Comparison of ENCODE assay signal across 1 cellular context in the genomic region with DNA sequence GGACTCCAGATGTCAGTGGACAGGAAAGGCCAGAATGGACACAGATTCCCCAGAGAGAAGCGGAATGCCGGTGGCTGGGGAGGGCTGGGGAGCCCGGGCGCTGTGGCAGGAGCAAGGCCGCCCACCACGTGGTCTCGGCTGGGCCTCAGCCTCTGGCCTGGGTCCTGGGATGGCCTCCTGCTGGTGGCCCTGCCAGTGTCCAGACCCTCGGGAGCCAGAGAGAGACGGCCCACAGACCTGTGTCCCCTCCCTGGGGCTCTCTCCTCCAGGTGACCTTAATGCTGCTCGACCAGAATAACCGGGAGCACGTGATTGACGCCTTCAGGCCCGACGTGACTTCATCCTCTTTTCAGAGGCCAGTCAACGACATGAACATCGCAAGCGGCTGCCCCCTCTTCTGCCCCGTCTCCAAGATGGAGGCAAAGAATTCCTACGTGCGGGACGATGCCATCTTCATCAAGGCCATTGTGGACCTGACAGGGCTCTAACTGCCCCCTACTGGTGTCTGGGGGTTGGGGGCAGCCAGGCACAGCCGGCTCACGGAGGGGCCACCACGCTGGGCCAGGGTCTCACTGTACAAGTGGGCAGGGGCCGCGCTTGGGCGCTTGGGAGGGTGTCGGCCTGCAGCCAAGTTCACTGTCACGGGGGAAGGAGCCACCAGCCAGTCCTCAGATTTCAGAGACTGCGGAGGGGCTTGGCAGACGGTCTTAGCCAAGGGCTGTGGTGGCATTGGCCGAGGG.
TF ChIP-seq lines count a peak whose summit lies in the region.

No MANE protein-coding gene starts in this region.

TF ChIP-seq in GM12878, 131 proteins besides CTCF, POLR2A, EP300 and RAD21:
- TF ChIP-seq CHD4 (IDR thresholded peaks at IDR 0.05), result no peak
- TF ChIP-seq, protein P1, sequence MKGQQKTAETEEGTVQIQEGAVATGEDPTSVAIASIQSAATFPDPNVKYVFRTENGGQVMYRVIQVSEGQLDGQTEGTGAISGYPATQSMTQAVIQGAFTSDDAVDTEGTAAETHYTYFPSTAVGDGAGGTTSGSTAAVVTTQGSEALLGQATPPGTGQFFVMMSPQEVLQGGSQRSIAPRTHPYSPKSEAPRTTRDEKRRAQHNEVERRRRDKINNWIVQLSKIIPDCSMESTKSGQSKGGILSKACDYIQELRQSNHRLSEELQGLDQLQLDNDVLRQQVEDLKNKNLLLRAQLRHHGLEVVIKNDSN (IDR thresholded peaks at IDR 0.05; ENCODE audit: borderline replicate concordance, extremely low read length, insufficient read depth, low read depth, low read length), result no peak
- TF ChIP-seq MEF2B (IDR thresholded peaks at IDR 0.05; ENCODE audit: partially characterized antibody, poor library complexity, severe bottlenecking), result no peak
- TF ChIP-seq, protein P2, sequence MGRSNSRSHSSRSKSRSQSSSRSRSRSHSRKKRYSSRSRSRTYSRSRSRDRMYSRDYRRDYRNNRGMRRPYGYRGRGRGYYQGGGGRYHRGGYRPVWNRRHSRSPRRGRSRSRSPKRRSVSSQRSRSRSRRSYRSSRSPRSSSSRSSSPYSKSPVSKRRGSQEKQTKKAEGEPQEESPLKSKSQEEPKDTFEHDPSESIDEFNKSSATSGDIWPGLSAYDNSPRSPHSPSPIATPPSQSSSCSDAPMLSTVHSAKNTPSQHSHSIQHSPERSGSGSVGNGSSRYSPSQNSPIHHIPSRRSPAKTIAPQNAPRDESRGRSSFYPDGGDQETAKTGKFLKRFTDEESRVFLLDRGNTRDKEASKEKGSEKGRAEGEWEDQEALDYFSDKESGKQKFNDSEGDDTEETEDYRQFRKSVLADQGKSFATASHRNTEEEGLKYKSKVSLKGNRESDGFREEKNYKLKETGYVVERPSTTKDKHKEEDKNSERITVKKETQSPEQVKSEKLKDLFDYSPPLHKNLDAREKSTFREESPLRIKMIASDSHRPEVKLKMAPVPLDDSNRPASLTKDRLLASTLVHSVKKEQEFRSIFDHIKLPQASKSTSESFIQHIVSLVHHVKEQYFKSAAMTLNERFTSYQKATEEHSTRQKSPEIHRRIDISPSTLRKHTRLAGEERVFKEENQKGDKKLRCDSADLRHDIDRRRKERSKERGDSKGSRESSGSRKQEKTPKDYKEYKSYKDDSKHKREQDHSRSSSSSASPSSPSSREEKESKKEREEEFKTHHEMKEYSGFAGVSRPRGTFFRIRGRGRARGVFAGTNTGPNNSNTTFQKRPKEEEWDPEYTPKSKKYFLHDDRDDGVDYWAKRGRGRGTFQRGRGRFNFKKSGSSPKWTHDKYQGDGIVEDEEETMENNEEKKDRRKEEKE (IDR thresholded peaks at IDR 0.05), result no peak
- TF ChIP-seq RCOR1 (conservative IDR thresholded peaks at IDR 0.05; ENCODE audit: low read depth, low read length), result no peak
- TF ChIP-seq ATF3 (IDR thresholded peaks at IDR 0.05; ENCODE audit: borderline replicate concordance, extremely low read depth, low read depth, low read length), result no peak
- TF ChIP-seq LARP7 (IDR thresholded peaks at IDR 0.05), result no peak
- no peak for TF ChIP-seq NRF1 (conservative IDR thresholded peaks at IDR 0.05; ENCODE audit: low read depth, low read length)
- TF ChIP-seq, protein P3, sequence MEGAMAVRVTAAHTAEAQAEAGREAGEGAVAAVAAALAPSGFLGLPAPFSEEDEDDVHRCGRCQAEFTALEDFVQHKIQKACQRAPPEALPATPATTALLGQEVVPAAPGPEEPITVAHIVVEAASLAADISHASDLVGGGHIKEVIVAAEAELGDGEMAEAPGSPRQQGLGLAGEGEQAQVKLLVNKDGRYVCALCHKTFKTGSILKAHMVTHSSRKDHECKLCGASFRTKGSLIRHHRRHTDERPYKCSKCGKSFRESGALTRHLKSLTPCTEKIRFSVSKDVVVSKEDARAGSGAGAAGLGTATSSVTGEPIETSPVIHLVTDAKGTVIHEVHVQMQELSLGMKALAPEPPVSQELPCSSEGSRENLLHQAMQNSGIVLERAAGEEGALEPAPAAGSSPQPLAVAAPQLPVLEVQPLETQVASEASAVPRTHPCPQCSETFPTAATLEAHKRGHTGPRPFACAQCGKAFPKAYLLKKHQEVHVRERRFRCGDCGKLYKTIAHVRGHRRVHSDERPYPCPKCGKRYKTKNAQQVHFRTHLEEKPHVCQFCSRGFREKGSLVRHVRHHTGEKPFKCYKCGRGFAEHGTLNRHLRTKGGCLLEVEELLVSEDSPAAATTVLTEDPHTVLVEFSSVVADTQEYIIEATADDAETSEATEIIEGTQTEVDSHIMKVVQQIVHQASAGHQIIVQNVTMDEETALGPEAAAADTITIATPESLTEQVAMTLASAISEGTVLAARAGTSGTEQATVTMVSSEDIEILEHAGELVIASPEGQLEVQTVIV (IDR thresholded peaks at IDR 0.05; ENCODE audit: borderline replicate concordance, partially characterized antibody), result no peak
- no peak for TF ChIP-seq SMC3 (IDR thresholded peaks at IDR 0.05; ENCODE audit: borderline replicate concordance, low read length)
- TF ChIP-seq BRCA1 (IDR thresholded peaks at IDR 0.05; ENCODE audit: low read depth, low read length), result no peak
- no peak for TF ChIP-seq MXI1 (IDR thresholded peaks at IDR 0.05; ENCODE audit: low read depth, low read length)
- TF ChIP-seq BACH1 (IDR thresholded peaks at IDR 0.05; ENCODE audit: borderline replicate concordance), result no peak
- no peak for TF ChIP-seq GATAD2B (conservative IDR thresholded peaks at IDR 0.05; ENCODE audit: low read depth)
- no peak for TF ChIP-seq ZNF24 (IDR thresholded peaks at IDR 0.05)
- TF ChIP-seq PML (IDR thresholded peaks at IDR 0.05; ENCODE audit: low read length), result no peak
